Comparison of ENCODE assay signal across 26 cellular contexts in the genomic region with DNA sequence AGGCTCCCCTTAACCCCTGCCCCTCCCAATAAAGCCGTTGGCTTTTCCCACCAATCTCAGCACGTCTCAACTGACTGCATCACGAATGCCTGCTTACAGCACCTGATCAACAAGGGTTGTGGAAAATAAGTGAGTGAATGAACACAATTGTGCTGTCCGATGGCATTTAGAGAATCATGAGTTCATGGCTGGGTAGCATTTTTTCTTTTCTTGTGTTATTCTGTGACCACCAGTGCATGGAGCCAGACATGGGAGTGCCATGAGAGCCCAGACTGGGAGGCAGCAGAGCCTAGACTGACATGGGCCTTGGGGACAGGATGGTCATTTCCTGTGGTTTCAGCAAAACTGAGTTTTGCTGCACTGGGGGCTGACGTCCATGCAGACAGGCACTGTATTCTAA.
"Had no signal": no experiment of that assay in that cellular context is flagged by ENCODE, and none has a peak within 500 bp of the region (broad histone marks: within the 10 kb centered on the region; RNA-seq: fewer than 3 reads in every experiment).

No MANE protein-coding gene starts in this region.

- DNase-seq: activated B cell treated with CpG ODN at 0.5 μM for 24 hours; activated CD4-positive, alpha-beta T cell treated with anti-CD3 and anti-CD28 coated beads for 36 hours; activated CD8-positive, alpha-beta memory T cell treated with anti-CD3 and anti-CD28 coated beads, Interleukin-2, amount 10 ng/mL, durations not matched to agents 7 days and 5 days; activated CD8-positive, alpha-beta T cell treated with anti-CD3 and anti-CD28 coated beads, Interleukin-2, amount 10 ng/mL, durations not matched to agents 7 days and 5 days; activated naive CD8-positive, alpha-beta T cell treated with anti-CD3 and anti-CD28 coated beads, Interleukin-2, amount 50 U/mL, for 24 hours; activated T-cell treated with anti-CD3 and anti-CD28 coated beads, Interleukin-2, amount 50 U/mL, for 48 hours; amygdala; caudate nucleus; esophagus squamous epithelium; glutamatergic neuron; islet precursor cell; lower lobe of right lung; mesenchymal stem cell; ovary; retina; stimulated activated CD4-positive, alpha-beta T cell treated with anti-CD3 and anti-CD28 coated beads, Interleukin-4, amount 100 ng/mL, for 4 hours; stimulated activated CD8-positive, alpha-beta memory T cell treated with anti-CD3 and anti-CD28 coated beads, Interleukin-4, amount 100 ng/mL, for 48 hours; stimulated activated naive B cell treated with anti-CD40 and anti-IgM and Interleukin-4, amounts not matched to agents 10 μg/mL and 1 μg/mL and 100 μg/mL, for 72 hours; stomach; T-cell; tibial artery; upper lobe of right lung had no signal

- H3K27me3 ChIP-seq: esophagus squamous epithelium, neutrophil, ovary, stomach, tibial artery, upper lobe of right lung had no signal

- H3K4me1 ChIP-seq: upper lobe of right lung had no signal

- ATAC-seq: activated CD4-positive, alpha-beta T cell treated with anti-CD3 and anti-CD28 coated beads for 36 hours; activated CD8-positive, alpha-beta memory T cell treated with anti-CD3 and anti-CD28 coated beads, Interleukin-2, amount 10 ng/mL, durations not matched to agents 7 days and 5 days; activated CD8-positive, alpha-beta T cell treated with anti-CD3 and anti-CD28 coated beads, Interleukin-2, amount 10 ng/mL, durations not matched to agents 7 days and 5 days; activated naive CD8-positive, alpha-beta T cell treated with anti-CD3 and anti-CD28 coated beads, Interleukin-2, amount 50 U/mL, for 24 hours; left lobe of liver; lower lobe of right lung; sciatic nerve; stimulated activated naive B cell treated with anti-CD40 and anti-IgM and Interleukin-4, amounts not matched to agents 10 μg/mL and 1 μg/mL and 100 μg/mL, for 72 hours; T-cell; upper lobe of right lung had no signal

- H3K4me3 ChIP-seq: esophagus squamous epithelium, lower lobe of right lung, ovary, skin epidermis, stomach, tibial artery, upper lobe of right lung had no signal

- H3K9me3 ChIP-seq: esophagus squamous epithelium, lower lobe of right lung, neutrophil, ovary, stomach, tibial artery, upper lobe of right lung had no signal

- H3K27ac ChIP-seq: esophagus squamous epithelium, neutrophil, ovary, skin epidermis, stomach, tibial artery, upper lobe of right lung had no signal

- H3K36me3 ChIP-seq: esophagus squamous epithelium, lower lobe of right lung, neutrophil, ovary, stomach, tibial artery, upper lobe of right lung had no signal
